ENCODE assay signal across 1 cellular context in the genomic region with DNA sequence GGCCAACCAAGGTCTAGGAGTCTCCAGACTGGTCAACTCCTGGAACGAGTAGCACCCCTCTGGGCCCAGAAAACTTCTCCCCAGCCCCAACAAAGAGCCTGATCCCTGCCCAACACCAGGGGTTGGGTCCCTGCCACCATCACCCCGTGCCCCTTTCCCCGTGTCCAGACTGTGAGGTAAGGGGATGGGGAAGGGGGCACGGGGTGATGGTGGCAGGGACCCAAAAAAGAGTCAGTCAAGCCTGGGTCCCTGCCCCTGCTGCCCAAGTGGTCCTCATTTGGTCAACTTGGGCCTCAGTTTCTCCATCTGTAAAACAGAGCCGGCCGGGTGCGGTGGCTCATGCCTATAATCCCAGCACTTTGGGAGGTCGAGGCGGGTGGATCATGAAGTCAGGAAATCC.
TF ChIP-seq lines count a peak whose summit lies in the region.

No MANE protein-coding gene starts in this region.

TF ChIP-seq in GM12878, 131 proteins besides CTCF, POLR2A, EP300 and RAD21:
- no peak for TF ChIP-seq IKZF2 (IDR thresholded peaks at IDR 0.05)
- no peak for TF ChIP-seq CHD1 (IDR thresholded peaks at IDR 0.05; ENCODE audit: low read depth, low read length)
- no peak for TF ChIP-seq SMAD1 (IDR thresholded peaks at IDR 0.05; ENCODE audit: low read depth, partially characterized antibody)
- TF ChIP-seq, protein P1, sequence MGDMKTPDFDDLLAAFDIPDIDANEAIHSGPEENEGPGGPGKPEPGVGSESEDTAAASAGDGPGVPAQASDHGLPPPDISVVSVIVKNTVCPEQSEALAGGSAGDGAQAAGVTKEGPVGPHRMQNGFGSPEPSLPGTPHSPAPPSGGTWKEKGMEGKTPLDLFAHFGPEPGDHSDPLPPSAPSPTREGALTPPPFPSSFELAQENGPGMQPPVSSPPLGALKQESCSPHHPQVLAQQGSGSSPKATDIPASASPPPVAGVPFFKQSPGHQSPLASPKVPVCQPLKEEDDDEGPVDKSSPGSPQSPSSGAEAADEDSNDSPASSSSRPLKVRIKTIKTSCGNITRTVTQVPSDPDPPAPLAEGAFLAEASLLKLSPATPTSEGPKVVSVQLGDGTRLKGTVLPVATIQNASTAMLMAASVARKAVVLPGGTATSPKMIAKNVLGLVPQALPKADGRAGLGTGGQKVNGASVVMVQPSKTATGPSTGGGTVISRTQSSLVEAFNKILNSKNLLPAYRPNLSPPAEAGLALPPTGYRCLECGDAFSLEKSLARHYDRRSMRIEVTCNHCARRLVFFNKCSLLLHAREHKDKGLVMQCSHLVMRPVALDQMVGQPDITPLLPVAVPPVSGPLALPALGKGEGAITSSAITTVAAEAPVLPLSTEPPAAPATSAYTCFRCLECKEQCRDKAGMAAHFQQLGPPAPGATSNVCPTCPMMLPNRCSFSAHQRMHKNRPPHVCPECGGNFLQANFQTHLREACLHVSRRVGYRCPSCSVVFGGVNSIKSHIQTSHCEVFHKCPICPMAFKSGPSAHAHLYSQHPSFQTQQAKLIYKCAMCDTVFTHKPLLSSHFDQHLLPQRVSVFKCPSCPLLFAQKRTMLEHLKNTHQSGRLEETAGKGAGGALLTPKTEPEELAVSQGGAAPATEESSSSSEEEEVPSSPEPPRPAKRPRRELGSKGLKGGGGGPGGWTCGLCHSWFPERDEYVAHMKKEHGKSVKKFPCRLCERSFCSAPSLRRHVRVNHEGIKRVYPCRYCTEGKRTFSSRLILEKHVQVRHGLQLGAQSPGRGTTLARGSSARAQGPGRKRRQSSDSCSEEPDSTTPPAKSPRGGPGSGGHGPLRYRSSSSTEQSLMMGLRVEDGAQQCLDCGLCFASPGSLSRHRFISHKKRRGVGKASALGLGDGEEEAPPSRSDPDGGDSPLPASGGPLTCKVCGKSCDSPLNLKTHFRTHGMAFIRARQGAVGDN (IDR thresholded peaks at IDR 0.05): no peak
- no peak for TF ChIP-seq SMARCA5 (IDR thresholded peaks at IDR 0.05)
- no peak for TF ChIP-seq SIN3A (IDR thresholded peaks at IDR 0.05; ENCODE audit: low read depth, low read length)
- TF ChIP-seq, protein P2, sequence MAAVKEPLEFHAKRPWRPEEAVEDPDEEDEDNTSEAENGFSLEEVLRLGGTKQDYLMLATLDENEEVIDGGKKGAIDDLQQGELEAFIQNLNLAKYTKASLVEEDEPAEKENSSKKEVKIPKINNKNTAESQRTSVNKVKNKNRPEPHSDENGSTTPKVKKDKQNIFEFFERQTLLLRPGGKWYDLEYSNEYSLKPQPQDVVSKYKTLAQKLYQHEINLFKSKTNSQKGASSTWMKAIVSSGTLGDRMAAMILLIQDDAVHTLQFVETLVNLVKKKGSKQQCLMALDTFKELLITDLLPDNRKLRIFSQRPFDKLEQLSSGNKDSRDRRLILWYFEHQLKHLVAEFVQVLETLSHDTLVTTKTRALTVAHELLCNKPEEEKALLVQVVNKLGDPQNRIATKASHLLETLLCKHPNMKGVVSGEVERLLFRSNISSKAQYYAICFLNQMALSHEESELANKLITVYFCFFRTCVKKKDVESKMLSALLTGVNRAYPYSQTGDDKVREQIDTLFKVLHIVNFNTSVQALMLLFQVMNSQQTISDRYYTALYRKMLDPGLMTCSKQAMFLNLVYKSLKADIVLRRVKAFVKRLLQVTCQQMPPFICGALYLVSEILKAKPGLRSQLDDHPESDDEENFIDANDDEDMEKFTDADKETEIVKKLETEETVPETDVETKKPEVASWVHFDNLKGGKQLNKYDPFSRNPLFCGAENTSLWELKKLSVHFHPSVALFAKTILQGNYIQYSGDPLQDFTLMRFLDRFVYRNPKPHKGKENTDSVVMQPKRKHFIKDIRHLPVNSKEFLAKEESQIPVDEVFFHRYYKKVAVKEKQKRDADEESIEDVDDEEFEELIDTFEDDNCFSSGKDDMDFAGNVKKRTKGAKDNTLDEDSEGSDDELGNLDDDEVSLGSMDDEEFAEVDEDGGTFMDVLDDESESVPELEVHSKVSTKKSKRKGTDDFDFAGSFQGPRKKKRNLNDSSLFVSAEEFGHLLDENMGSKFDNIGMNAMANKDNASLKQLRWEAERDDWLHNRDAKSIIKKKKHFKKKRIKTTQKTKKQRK (IDR thresholded peaks at IDR 0.05; ENCODE audit: low read depth, low read length): no peak
